ENCODE assay signal across 14 cellular contexts in genomic region chr2:171655584-171655983, GRCh38. TPM values are rescaled to one million over a fixed set of nuclear protein-coding genes. Genes with fewer than 3 reads are reported as not detected.
DNase-seq lines count a peak whose midpoint lies in the region; ATAC-seq and FAIRE-seq lines count a peak whose summit lies in the region.
"Had no signal": no experiment of that assay in that cellular context is flagged by ENCODE, and none has a peak within 500 bp of the region (broad histone marks: within the 10 kb centered on the region; RNA-seq: fewer than 3 reads in every experiment).

No MANE protein-coding gene starts in this region.

- peak; percentile 80 for FAIRE-seq in GM19239 (lab: Jason Lieb, UNC)
- no peak for FAIRE-seq in frontal cortex (lab: Jason Lieb, UNC)

- DNase-seq in AML-193 (lab: John Stamatoyannopoulos, UW) = peak; percentile 75 to 84
- no peak for DNase-seq in GM19239 (ENCODE audit: insufficient read length, low spot score)
- peak; percentile 84 for DNase-seq in OCI-M1 (lab: John Stamatoyannopoulos, UW)
- no peak for DNase-seq in DMS53 treated with DMSO at 0.1 percent for 48 hours (lab: John Stamatoyannopoulos, UW; ENCODE audit: unreplicated experiment)
- DNase-seq in frontal cortex (ENCODE audit: low spot score in 2 of 2) = no peak
- no peak for DNase-seq in NCI-H146 treated with DMSO at 0.1 percent for 48 hours (lab: John Stamatoyannopoulos, UW; ENCODE audit: unreplicated experiment)
- no peak for DNase-seq in activated gamma-delta T cell treated with Interleukin-2 at 50 U/mL for 16 hours
- DNase-seq: central memory CD4-positive, alpha-beta T cell; DMS 273 treated with DMSO at 0.1 percent for 48 hours; heart right ventricle; left ventricle myocardium superior; T1000; thyroid gland had no signal

- peak; percentile 60 for ATAC-seq in HG03432 (IDR thresholded peaks at IDR 0.05; ENCODE audit: unreplicated experiment)
- ATAC-seq: heart right ventricle, left ventricle myocardium superior had no signal

RNA-seq across cellular contexts. Expression of gene DYNC1I2, which starts 31.7 kb away (rescaled TPM):
- 280 TPM for total RNA-seq in frontal cortex

Comparison
In these comparisons a context has a peak if more than half of its experiments do, and no peak if none do; other contexts are left out.
1. DNase-seq: peak in AML-193 (2 of 2) and OCI-M1 (single experiment); none in GM19239 (single experiment), DMS53 treated with DMSO at 0.1 percent for 48 hours (single experiment), frontal cortex (0 of 2), NCI-H146 treated with DMSO at 0.1 percent for 48 hours (single experiment) and activated gamma-delta T cell treated with Interleukin-2 at 50 U/mL for 16 hours (single experiment).